ENCODE assay signal across 28 cellular contexts in genomic region chr11:64461081-64461480, GRCh38.
"Had no signal": no experiment of that assay in that cellular context is flagged by ENCODE, and none has a peak within 500 bp of the region (broad histone marks: within the 10 kb centered on the region; RNA-seq: fewer than 3 reads in every experiment).

No MANE protein-coding gene starts in this region.

- H3K9me3 Mint-ChIP-seq: mesothelial cell of epicardium; naive B cell; natural killer cell; nephron progenitor cell; neural progenitor cell; stimulated activated naive CD8-positive, alpha-beta T cell treated with anti-CD3 and anti-CD28 coated beads, Interleukin-15, Interleukin-2, amounts not matched to agents 100 ng/mL and 50 ng/mL, for 24 hours had no signal

- H3K4me3 Mint-ChIP-seq: mesothelial cell of epicardium; naive B cell; natural killer cell; nephron progenitor cell; neural progenitor cell; stimulated activated naive CD8-positive, alpha-beta T cell treated with anti-CD3 and anti-CD28 coated beads, Interleukin-15, Interleukin-2, amounts not matched to agents 100 ng/mL and 50 ng/mL, for 24 hours had no signal

- H3K4me1 ChIP-seq: lower lobe of right lung, neural progenitor cell, parathyroid adenoma, prostate gland, suprapubic skin, tibial artery, upper lobe of right lung had no signal

- ATAC-seq: lower lobe of right lung, natural killer cell, right cardiac atrium, upper lobe of right lung had no signal

- H3K36me3 Mint-ChIP-seq: mesothelial cell of epicardium, naive B cell, natural killer cell, neural progenitor cell had no signal

- H3K27me3 Mint-ChIP-seq: stimulated activated naive CD8-positive, alpha-beta T cell treated with anti-CD3 and anti-CD28 coated beads, Interleukin-15, Interleukin-2, amounts not matched to agents 100 ng/mL and 50 ng/mL, for 24 hours had no signal

- H3K9me3 ChIP-seq: lower lobe of right lung, neutrophil, prostate gland, suprapubic skin, thoracic aorta, tibial artery, upper lobe of right lung had no signal

- H3K4me1 Mint-ChIP-seq: mesothelial cell of epicardium, naive B cell, natural killer cell, neural progenitor cell had no signal

- H3K4me3 ChIP-seq: lower lobe of right lung, neural progenitor cell, prostate gland, smooth muscle cell, suprapubic skin, thoracic aorta, tibial artery, upper lobe of right lung had no signal

- H3K27ac ChIP-seq: lower lobe of right lung, neural progenitor cell, neutrophil, parathyroid adenoma, prostate gland, suprapubic skin, thoracic aorta, tibial artery, upper lobe of right lung had no signal

- H3K27ac Mint-ChIP-seq: mesothelial cell of epicardium; naive B cell; natural killer cell; nephron progenitor cell; neural progenitor cell; stimulated activated naive CD8-positive, alpha-beta T cell treated with anti-CD3 and anti-CD28 coated beads, Interleukin-15, Interleukin-2, amounts not matched to agents 100 ng/mL and 50 ng/mL, for 24 hours had no signal

- H3K27me3 ChIP-seq: neural progenitor cell, neutrophil, tibial artery, upper lobe of right lung had no signal

- H3K36me3 ChIP-seq: lower lobe of right lung, neural progenitor cell, neutrophil, prostate gland, suprapubic skin, thoracic aorta, tibial artery, upper lobe of right lung had no signal

- DNase-seq: head of caudate nucleus; hippocampal formation; lower lobe of right lung; mammary epithelial cell; mesenchymal stem cell; naive B cell; natural killer cell; nephron progenitor cell; occipital lobe; retina; right cardiac atrium; stimulated activated CD4-positive, alpha-beta T cell treated with anti-CD3 and anti-CD28 coated beads, Interleukin-12 subunit alpha, Interleukin-12 subunit beta, amount 100 ng/mL, for 4 hours; stimulated activated CD4-positive, alpha-beta T cell treated with anti-CD3 and anti-CD28 coated beads, Interleukin-15, amount 100 ng/mL, for 24 hours; stimulated activated CD4-positive, alpha-beta T cell treated with anti-CD3 and anti-CD28 coated beads, Interleukin-2, amount 100 ng/mL, for 24 hours; stimulated activated CD4-positive, alpha-beta T cell treated with anti-CD3 and anti-CD28 coated beads, Interleukin-4, amount 100 ng/mL, for 1 hour; stimulated activated naive CD4-positive, alpha-beta T cell; trophoblast cell; upper lobe of right lung had no signal
